ENCODE assay signal across 1 cellular context in the genomic region with DNA sequence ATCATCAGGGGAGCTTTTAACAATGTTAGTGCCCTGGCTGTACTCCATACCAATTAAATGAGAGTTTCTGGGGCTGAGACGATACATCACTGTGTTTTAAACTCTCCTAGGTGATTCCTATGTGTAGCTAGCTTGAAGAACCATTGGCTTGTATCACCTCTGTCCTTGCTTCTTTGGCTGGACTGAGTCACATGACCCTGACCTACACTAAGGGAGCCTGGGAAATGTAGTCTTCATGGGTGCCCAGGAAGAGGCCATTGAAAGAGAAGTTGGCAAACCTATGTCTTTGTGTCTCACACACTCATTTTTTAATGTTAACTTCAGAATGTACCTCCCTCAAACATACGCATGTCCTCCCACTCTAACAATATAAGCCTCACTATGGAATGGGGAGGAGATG.
TF ChIP-seq lines count a peak whose summit lies in the region.

No MANE protein-coding gene starts in this region.

TF ChIP-seq in GM23338, 12 proteins besides CTCF, POLR2A, EP300 and RAD21 (continued from another document):
- TF ChIP-seq, protein P1, sequence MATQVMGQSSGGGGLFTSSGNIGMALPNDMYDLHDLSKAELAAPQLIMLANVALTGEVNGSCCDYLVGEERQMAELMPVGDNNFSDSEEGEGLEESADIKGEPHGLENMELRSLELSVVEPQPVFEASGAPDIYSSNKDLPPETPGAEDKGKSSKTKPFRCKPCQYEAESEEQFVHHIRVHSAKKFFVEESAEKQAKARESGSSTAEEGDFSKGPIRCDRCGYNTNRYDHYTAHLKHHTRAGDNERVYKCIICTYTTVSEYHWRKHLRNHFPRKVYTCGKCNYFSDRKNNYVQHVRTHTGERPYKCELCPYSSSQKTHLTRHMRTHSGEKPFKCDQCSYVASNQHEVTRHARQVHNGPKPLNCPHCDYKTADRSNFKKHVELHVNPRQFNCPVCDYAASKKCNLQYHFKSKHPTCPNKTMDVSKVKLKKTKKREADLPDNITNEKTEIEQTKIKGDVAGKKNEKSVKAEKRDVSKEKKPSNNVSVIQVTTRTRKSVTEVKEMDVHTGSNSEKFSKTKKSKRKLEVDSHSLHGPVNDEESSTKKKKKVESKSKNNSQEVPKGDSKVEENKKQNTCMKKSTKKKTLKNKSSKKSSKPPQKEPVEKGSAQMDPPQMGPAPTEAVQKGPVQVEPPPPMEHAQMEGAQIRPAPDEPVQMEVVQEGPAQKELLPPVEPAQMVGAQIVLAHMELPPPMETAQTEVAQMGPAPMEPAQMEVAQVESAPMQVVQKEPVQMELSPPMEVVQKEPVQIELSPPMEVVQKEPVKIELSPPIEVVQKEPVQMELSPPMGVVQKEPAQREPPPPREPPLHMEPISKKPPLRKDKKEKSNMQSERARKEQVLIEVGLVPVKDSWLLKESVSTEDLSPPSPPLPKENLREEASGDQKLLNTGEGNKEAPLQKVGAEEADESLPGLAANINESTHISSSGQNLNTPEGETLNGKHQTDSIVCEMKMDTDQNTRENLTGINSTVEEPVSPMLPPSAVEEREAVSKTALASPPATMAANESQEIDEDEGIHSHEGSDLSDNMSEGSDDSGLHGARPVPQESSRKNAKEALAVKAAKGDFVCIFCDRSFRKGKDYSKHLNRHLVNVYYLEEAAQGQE (IDR thresholded peaks at IDR 0.05; ENCODE audit: unreplicated experiment) = no peak
